In genomic region chr3:52682016-52682415, GRCh38 we compare ENCODE assay signal across 8 cellular contexts. TPM values are rescaled to one million over a fixed set of nuclear protein-coding genes. Genes with fewer than 3 reads are reported as not detected.
DNase-seq lines count a peak whose midpoint lies in the region; ATAC-seq and TF ChIP-seq lines count a peak whose summit lies in the region.

No MANE protein-coding gene starts in this region.

- H3K27me3 ChIP-seq in HUES64 (ENCODE audit: insufficient read depth, low read length) (no peaks in the 10 kb centered on the region), adrenal gland (no peaks in the 10 kb centered on the region)

- H3K4me1 ChIP-seq in HUES64 (ENCODE audit: insufficient read depth, low read length) (peaks cover 19% of the 10 kb centered on the region), adrenal gland (replicated peaks in 1 of 2) (peaks cover 37 to 61% of the 10 kb centered on the region in 2 donors)

- H3K27ac Mint-ChIP-seq in stimulated activated naive CD8-positive, alpha-beta T cell treated with anti-CD3 and anti-CD28 coated beads, Interleukin-15, amount 100 ng/mL, for 72 hours: peak overlapping the region in 1 of 2 donors; percentile 35

- H3K4me3 ChIP-seq in HUES64 (ENCODE audit: low read length) (no peak overlapping the region), adrenal gland (no peak overlapping the region)

- DNase-seq in ELF-1 (ENCODE audit: low read depth, low spot score) (peak; percentile 4), adrenal gland (peak; percentile 46 to 71 (median 64)), islet precursor cell (peak; percentile 56), NCI-H345 (lab: John Stamatoyannopoulos, UW) (no peak)
- peak in 1 of 2 donors; percentile 45 for DNase-seq in stimulated activated naive CD8-positive, alpha-beta T cell treated with anti-CD3 and anti-CD28 coated beads, Interleukin-15, amount 100 ng/mL, for 72 hours

- no peak for TF ChIP-seq POLR2A in adrenal gland (IDR thresholded peaks at IDR 0.05)
- TF ChIP-seq POLR2A in GM18505 (IDR thresholded peaks at IDR 0.05; ENCODE audit: borderline replicate concordance, extremely low read depth, insufficient read depth, insufficient read length): no peak

- peaks cover 52% of the 10 kb centered on the region for H3K36me3 ChIP-seq in HUES64 (ENCODE audit: insufficient read depth, low read length)
- H3K36me3 ChIP-seq in adrenal gland (replicated peaks in 1 of 2): peaks cover 0 to 17% of the 10 kb centered on the region in 2 donors

- peak overlapping the region; percentile 32 to 62 for H3K4me3 Mint-ChIP-seq in stimulated activated naive CD8-positive, alpha-beta T cell treated with anti-CD3 and anti-CD28 coated beads, Interleukin-15, amount 100 ng/mL, for 72 hours

- no peaks in the 10 kb centered on the region for H3K9me3 Mint-ChIP-seq in stimulated activated naive CD8-positive, alpha-beta T cell treated with anti-CD3 and anti-CD28 coated beads, Interleukin-15, amount 100 ng/mL, for 72 hours

- peak; percentile 19 for ATAC-seq in stimulated activated naive CD8-positive, alpha-beta T cell treated with anti-CD3 and anti-CD28 coated beads, Interleukin-15, amount 100 ng/mL, for 72 hours
- ATAC-seq in GM18505 (IDR thresholded peaks at IDR 0.05; ENCODE audit: unreplicated experiment) (no peak), GM21723 (IDR thresholded peaks at IDR 0.05; ENCODE audit: unreplicated experiment) (no peak)

- TF ChIP-seq CTCF in adrenal gland (IDR thresholded peaks at IDR 0.05): no peak

- H3K9ac ChIP-seq in HUES64 (ENCODE audit: low read depth, low read length): peak overlapping the region; percentile 49

- H3K27ac ChIP-seq in HUES64 (ENCODE audit: low read depth, low read length) (0 out of 2 replicates have a peak overlapping the region, but pooled peaks have one; percentile 12), adrenal gland (peak overlapping the region in 4 of 5 donors; percentile 55 to 96 (median 66))

- intact Hi-C loops in adrenal gland (cut with DNase I): loop anchor here (5.0 to 10.0 kb wide), 2 partner anchors 147 to 210 kb away; partner anchors contain the start of genes NT5DC2 (in 1 of the 2) and UQCC5 (in 1 of the 2)

- peaks cover 51% of the 10 kb centered on the region for H3K4me1 Mint-ChIP-seq in stimulated activated naive CD8-positive, alpha-beta T cell treated with anti-CD3 and anti-CD28 coated beads, Interleukin-15, amount 100 ng/mL, for 72 hours

- H3K27me3 Mint-ChIP-seq in stimulated activated naive CD8-positive, alpha-beta T cell treated with anti-CD3 and anti-CD28 coated beads, Interleukin-15, amount 100 ng/mL, for 72 hours: no peaks in the 10 kb centered on the region

- no peaks in the 10 kb centered on the region for H3K9me3 ChIP-seq in HUES64 (ENCODE audit: insufficient read depth, low read depth, low read length)
- H3K9me3 ChIP-seq in adrenal gland (replicated peaks in 1 of 3): no peaks in the 10 kb centered on the region

RNA-seq across cellular contexts. Expression of gene PBRM1, which starts 3.7 kb away (rescaled TPM):
- polyA plus RNA-seq in HUES64 (2013, experiment 1 of 2): 53.2 TPM
- 45.8 TPM for polyA plus RNA-seq in HUES64 (2013, experiment 2 of 2)
- total RNA-seq in adrenal gland: 100 to 1,000 TPM in 1 of 8 donors, 10 to 100 TPM in 7; 32.9 to 108 (median 49.3) TPM
- polyA plus RNA-seq in adrenal gland: 10 to 100 TPM in 2 of 3 donors, 1 to 10 TPM in 1; 4.2 to 23.4 (median 10.2) TPM

RNA-seq across cellular contexts. Expression of gene GNL3, which starts 3.8 kb away (rescaled TPM):
- polyA plus RNA-seq in HUES64 (2013, experiment 1 of 2): 167 TPM
- polyA plus RNA-seq in HUES64 (2013, experiment 2 of 2): 155 TPM
- 10 to 100 TPM; 23.5 to 80.2 (median 50.6) TPM for total RNA-seq in adrenal gland
- 100 to 1,000 TPM in 1 of 3 donors, 10 to 100 TPM in 2; 71.8 to 229 (median 95.2) TPM for polyA plus RNA-seq in adrenal gland

RNA-seq across cellular contexts. Expression of gene GLT8D1, which starts 23.6 kb away (rescaled TPM):
- 34.7 TPM for polyA plus RNA-seq in HUES64 (2013, experiment 1 of 2)
- 52.9 TPM for polyA plus RNA-seq in HUES64 (2013, experiment 2 of 2)
- 10 to 100 TPM; 53.4 to 71.7 (median 62.0) TPM for total RNA-seq in adrenal gland
- polyA plus RNA-seq in adrenal gland: 10 to 100 TPM; 49.1 to 98.9 (median 52.5) TPM

RNA-seq across cellular contexts. Expression of gene SPCS1, which starts 23.9 kb away (rescaled TPM):
- 126 TPM for polyA plus RNA-seq in HUES64 (2013, experiment 1 of 2)
- polyA plus RNA-seq in HUES64 (2013, experiment 2 of 2): 132 TPM
- 100 to 1,000 TPM; 114 to 409 (median 165) TPM for total RNA-seq in adrenal gland
- polyA plus RNA-seq in adrenal gland: 100 to 1,000 TPM in 1 of 3 donors, 10 to 100 TPM in 2; 42.2 to 259 (median 73.4) TPM
